ENCODE assay signal across 23 cellular contexts in the genomic region with DNA sequence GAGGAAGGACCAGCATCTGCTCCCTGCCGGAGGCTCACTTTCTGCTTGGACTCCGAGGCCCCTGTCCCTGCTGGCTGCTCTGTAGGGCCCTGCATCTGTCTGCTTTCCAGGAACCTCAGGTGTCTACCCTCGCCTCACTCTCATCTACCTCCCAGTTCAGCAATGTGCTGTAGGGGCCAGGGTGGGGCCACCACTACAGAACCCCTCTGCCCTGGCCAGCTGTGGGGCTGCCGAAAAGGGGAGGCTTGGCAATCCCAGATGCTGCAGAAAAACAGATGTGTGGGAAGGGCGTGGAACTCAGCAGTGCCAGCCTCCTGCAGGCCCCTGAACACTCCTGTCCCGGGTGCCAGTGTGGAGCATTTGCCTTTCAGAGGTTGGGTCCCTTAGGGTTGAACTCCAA.
DNase-seq lines count a peak whose midpoint lies in the region; FAIRE-seq and TF ChIP-seq lines count a peak whose summit lies in the region.
"Had no signal": no experiment of that assay in that cellular context is flagged by ENCODE, and none has a peak within 500 bp of the region (broad histone marks: within the 10 kb centered on the region; RNA-seq: fewer than 3 reads in every experiment).

No MANE protein-coding gene starts in this region.

- H3K36me3 Mint-ChIP-seq in progenitor cell of endocrine pancreas (ENCODE audit: insufficient read depth) = no peaks in the 10 kb centered on the region
- H3K36me3 Mint-ChIP-seq: CD14-positive monocyte; CD8-positive, alpha-beta memory T cell had no signal

- H3K79me2 ChIP-seq in hepatocyte = no peaks in the 10 kb centered on the region

- H3K27ac Mint-ChIP-seq in progenitor cell of endocrine pancreas = no peak overlapping the region
- H3K27ac Mint-ChIP-seq: B cell; CD14-positive monocyte; CD8-positive, alpha-beta memory T cell had no signal

- TF ChIP-seq EP300 in suprapubic skin (IDR thresholded peaks at IDR 0.05) = no peak

- no peaks in the 10 kb centered on the region for H3K27me3 ChIP-seq in muscle layer of colon (ENCODE audit: control insufficient read depth in 1 of 2, insufficient read depth in 2 of 2, low read length in 2 of 2)
- peaks cover 3% of the 10 kb centered on the region for H3K27me3 ChIP-seq in suprapubic skin
- H3K27me3 ChIP-seq in hepatocyte = no peaks in the 10 kb centered on the region
- H3K27me3 ChIP-seq: SJCRH30 had no signal

- no peak for TF ChIP-seq POLR2A in suprapubic skin (IDR thresholded peaks at IDR 0.05)

- H3K27ac ChIP-seq in RWPE1 (peak overlapping the region; percentile 89), muscle layer of colon (ENCODE audit: low read depth, low read length) (peak overlapping the region; percentile 13), skin epidermis (peak overlapping the region in 13 of 21 experiments; percentile 2 to 83 (median 55)), suprapubic skin (no peak overlapping the region), hepatocyte (no peak overlapping the region)
- H3K27ac ChIP-seq: HL-60, SJCRH30 had no signal

- H3K4me3 Mint-ChIP-seq in progenitor cell of endocrine pancreas (ENCODE audit: low read depth) = no peak overlapping the region
- H3K4me3 Mint-ChIP-seq: B cell; CD14-positive monocyte; CD8-positive, alpha-beta memory T cell had no signal

- POLR2A ChIA-PET in RWPE1 (lab: Yijun Ruan, JAX; ENCODE audit: low non-redundant PET) = no interaction called here

- no peaks in the 10 kb centered on the region for H3K4me1 Mint-ChIP-seq in progenitor cell of endocrine pancreas (ENCODE audit: low read depth)
- H3K4me1 Mint-ChIP-seq: B cell; CD14-positive monocyte; CD8-positive, alpha-beta memory T cell had no signal

- no peaks in the 10 kb centered on the region for H4K20me1 ChIP-seq in hepatocyte (ENCODE audit: insufficient read depth, poor library complexity, severe bottlenecking)

- no peak for DNase-seq in HTR-8/SVneo (ENCODE audit: insufficient read length, low spot score)
- no peak for DNase-seq in RWPE1 (ENCODE audit: low spot score)
- no peak for DNase-seq in progenitor cell of endocrine pancreas (ENCODE audit: low spot score, unreplicated experiment)
- no peak for DNase-seq in suprapubic skin (ENCODE audit: low spot score in 2 of 2)
- DNase-seq in hepatocyte (ENCODE audit: low spot score) = no peak
- no peak for DNase-seq in midbrain (lab: John Stamatoyannopoulos, UW)
- DNase-seq: CD8-positive, alpha-beta memory T cell; DND-41; HCEC 1CT; Kasumi-1; NCI-H1092 treated with DMSO at 0.1 percent for 48 hours; NCI-H1436; NCI-H187 treated with DMSO at 0.1 percent for 48 hours; NCI-H748 treated with DMSO at 0.1 percent for 48 hours; SJCRH30 had no signal

- no peak for TF ChIP-seq CTCF in RWPE1 (conservative IDR thresholded peaks at IDR 0.05; ENCODE audit: low read depth)
- TF ChIP-seq CTCF in progenitor cell of endocrine pancreas (IDR thresholded peaks at IDR 0.05; ENCODE audit: unreplicated experiment) = no peak
- TF ChIP-seq CTCF in suprapubic skin (IDR thresholded peaks at IDR 0.05) = no peak
- no peak for TF ChIP-seq CTCF in hepatocyte (IDR thresholded peaks at IDR 0.05; ENCODE audit: poor library complexity)

- H3K9me3 ChIP-seq in muscle layer of colon (ENCODE audit: low read length) (no peaks in the 10 kb centered on the region), suprapubic skin (no peaks in the 10 kb centered on the region), hepatocyte (ENCODE audit: low read depth) (no peaks in the 10 kb centered on the region)

- H3K4me3 ChIP-seq in muscle layer of colon (ENCODE audit: low read depth in 1 of 2, low read length in 2 of 2) (no peak overlapping the region), skin epidermis (no peak overlapping the region), suprapubic skin (no peak overlapping the region), hepatocyte (no peak overlapping the region)
- H3K4me3 ChIP-seq: K562, SJCRH30 had no signal

- H3K9ac ChIP-seq in muscle layer of colon (ENCODE audit: low read length) = no peak overlapping the region

- no peak overlapping the region for H2AFZ ChIP-seq in hepatocyte

- CTCF ChIA-PET in RWPE1 (lab: Yijun Ruan, JAX) = no interaction called here

- peaks cover 45% of the 10 kb centered on the region for H3K27me3 Mint-ChIP-seq in progenitor cell of endocrine pancreas

- 84% methylated on average over 3 of the region's 6 CpGs for WGBS in suprapubic skin
- 86% methylated on average over 6 of the region's 6 CpGs for WGBS in hepatocyte (ENCODE audit: low lambda C conversion rate, missing lambda C conversion rate)

- H3K9me2 ChIP-seq in hepatocyte (replicated peaks; ENCODE audit: insufficient read depth) = no peaks in the 10 kb centered on the region

- no peaks in the 10 kb centered on the region for H3K36me3 ChIP-seq in muscle layer of colon (ENCODE audit: insufficient read depth, low read length)
- no peaks in the 10 kb centered on the region for H3K36me3 ChIP-seq in suprapubic skin
- no peaks in the 10 kb centered on the region for H3K36me3 ChIP-seq in hepatocyte (replicated peaks; ENCODE audit: insufficient read depth, low read depth)
- H3K36me3 ChIP-seq: SJCRH30 had no signal

- H3K9me3 Mint-ChIP-seq in progenitor cell of endocrine pancreas (ENCODE audit: low read depth) = peaks cover 2% of the 10 kb centered on the region
- H3K9me3 Mint-ChIP-seq: CD8-positive, alpha-beta memory T cell had no signal

- no peak overlapping the region for H3K4me2 ChIP-seq in hepatocyte

- H3K4me1 ChIP-seq in muscle layer of colon (ENCODE audit: insufficient read depth, low read length) = peaks cover 9% of the 10 kb centered on the region
- H3K4me1 ChIP-seq in suprapubic skin = peaks cover 43% of the 10 kb centered on the region
- H3K4me1 ChIP-seq in hepatocyte (ENCODE audit: insufficient read depth) = peaks cover 15% of the 10 kb centered on the region

- FAIRE-seq in HTR-8/SVneo (lab: Jason Lieb, UNC) = peak; percentile 63
- FAIRE-seq: GM12892, H1, K562 had no signal

Comparison
In these comparisons a context has a peak if more than half of its experiments do, and no peak if none do; other contexts are left out.
1. H3K27ac ChIP-seq: peak in RWPE1 (single experiment), muscle layer of colon (single experiment) and skin epidermis (13 of 21); none in suprapubic skin (single experiment) and hepatocyte (single experiment).